Comparison of ENCODE assay signal across 25 cellular contexts in genomic region chr13:27138457-27139093, GRCh38. TPM values are rescaled to one million over a fixed set of nuclear protein-coding genes. Genes with fewer than 3 reads are reported as not detected.
DNase-seq lines count a peak whose midpoint lies in the region; ATAC-seq, FAIRE-seq and TF ChIP-seq lines count a peak whose summit lies in the region.
"Had no signal": no experiment of that assay in that cellular context is flagged by ENCODE, and none has a peak within 500 bp of the region (broad histone marks: within the 10 kb centered on the region; RNA-seq: fewer than 3 reads in every experiment).

No MANE protein-coding gene starts in this region.

- H3K36me3 ChIP-seq in OCI-LY3 (replicated peaks; ENCODE audit: low read depth, low read length) (peaks cover 15% of the 10 kb centered on the region), H1 (ENCODE audit: control insufficient read depth in 2 of 4, insufficient read depth in 4 of 4, low read length in 3 of 4) (peaks cover 0 to 4% (median 0%) of the 10 kb centered on the region in 4 experiments; a peak in 1 of 8 replicates), psoas muscle (ENCODE audit: insufficient read depth in 1 of 2, low read depth in 1 of 2) (no peaks in the 10 kb centered on the region)

- no peak for DNase-seq in activated CD4-positive, alpha-beta T cell treated with anti-CD3 and anti-CD28 coated beads for 36 hours
- DNase-seq in activated CD4-positive, alpha-beta T cell treated with anti-CD3 and anti-CD28 coated beads, Interleukin-2, amount 10 ng/mL, durations not matched to agents 24 days and 14 days, result no peak
- DNase-seq in H1 (ENCODE audit: low read depth in 1 of 2, low spot score in 2 of 2), result no peak
- no peak for DNase-seq in psoas muscle
- no peak for DNase-seq in sciatic nerve (ENCODE audit: low spot score)
- no peak for DNase-seq in amygdala (lab: John Stamatoyannopoulos, UW)
- DNase-seq in NCI-H1048 (lab: John Stamatoyannopoulos, UW), result no peak
- DNase-seq: activated CD4-positive, alpha-beta T cell treated with anti-CD3 and anti-CD28 coated beads, Interleukin-2, amount 10 ng/mL, durations not matched to agents 7 days and 5 days; activated CD8-positive, alpha-beta memory T cell treated with anti-CD3 and anti-CD28 coated beads, Interleukin-2, amount 50 U/mL, for 4 hours; activated gamma-delta T cell treated with Interleukin-2 at 50 U/mL for 16 hours; CD8-positive, alpha-beta memory T cell; DMS53; foreskin melanocyte; GF-D8; hypothalamus; NCI-H1694 treated with DMSO at 0.1 percent for 48 hours; NCI-H748 treated with DMSO at 0.1 percent for 48 hours; stimulated activated CD4-positive, alpha-beta T cell treated with anti-CD3 and anti-CD28 coated beads, Interleukin-2, amount 100 ng/mL, for 24 hours; SW 1271 had no signal

- H3K18ac ChIP-seq in H1 (ENCODE audit: extremely low read depth, low read length), result no peak overlapping the region

- H2AFZ ChIP-seq in OCI-LY3 (ENCODE audit: low read depth, low read length) (no peak overlapping the region), H1 (ENCODE audit: low read length) (no peak overlapping the region)

- H4K20me1 ChIP-seq in OCI-LY3 (ENCODE audit: insufficient read depth, low read length) (peaks cover 80% of the 10 kb centered on the region), H1 (replicated peaks in 1 of 2; ENCODE audit: control insufficient read depth in 1 of 2, insufficient read depth in 2 of 2, low read length in 2 of 2) (peaks cover 0 to 2% of the 10 kb centered on the region in 2 experiments)

- no peak overlapping the region for H3K4ac ChIP-seq in H1 (replicated peaks; ENCODE audit: insufficient read length, low read depth, low read length)

- TF ChIP-seq EP300 in H1 (IDR thresholded peaks at IDR 0.05; ENCODE audit: borderline replicate concordance in 1 of 2, low read depth in 2 of 2, low read length in 2 of 2), result no peak

- peak; percentile 65 for ATAC-seq in activated CD4-positive, alpha-beta T cell treated with anti-CD3 and anti-CD28 coated beads for 36 hours
- no peak for ATAC-seq in psoas muscle
- ATAC-seq in sciatic nerve, result no peak
- ATAC-seq: stimulated activated memory B cell treated with anti-CD40 and anti-IgM and Interleukin-4, amounts not matched to agents 10 μg/mL and 1 μg/mL and 100 μg/mL, for 72 hours had no signal

- no peaks in the 10 kb centered on the region for H3K27me3 Mint-ChIP-seq in activated CD4-positive, alpha-beta T cell treated with anti-CD3 and anti-CD28 coated beads for 36 hours
- H3K27me3 Mint-ChIP-seq in activated CD4-positive, alpha-beta T cell treated with anti-CD3 and anti-CD28 coated beads, Interleukin-2, amount 10 ng/mL, durations not matched to agents 24 days and 14 days, result no peaks in the 10 kb centered on the region
- H3K27me3 Mint-ChIP-seq: activated CD4-positive, alpha-beta T cell treated with anti-CD3 and anti-CD28 coated beads, Interleukin-2, amount 10 ng/mL, durations not matched to agents 7 days and 5 days; CD8-positive, alpha-beta memory T cell; stimulated activated memory B cell treated with anti-CD40 and anti-IgM and Interleukin-4, amounts not matched to agents 10 μg/mL and 1 μg/mL and 100 μg/mL, for 72 hours had no signal

- H3K27ac Mint-ChIP-seq in activated CD4-positive, alpha-beta T cell treated with anti-CD3 and anti-CD28 coated beads for 36 hours, result no peak overlapping the region
- H3K27ac Mint-ChIP-seq in activated CD4-positive, alpha-beta T cell treated with anti-CD3 and anti-CD28 coated beads, Interleukin-2, amount 10 ng/mL, durations not matched to agents 24 days and 14 days, result no peak overlapping the region
- H3K27ac Mint-ChIP-seq: activated CD4-positive, alpha-beta T cell treated with anti-CD3 and anti-CD28 coated beads, Interleukin-2, amount 10 ng/mL, durations not matched to agents 7 days and 5 days; CD8-positive, alpha-beta memory T cell; stimulated activated memory B cell treated with anti-CD40 and anti-IgM and Interleukin-4, amounts not matched to agents 10 μg/mL and 1 μg/mL and 100 μg/mL, for 72 hours had no signal

- peak; percentile 57 for FAIRE-seq in H1 (lab: Jason Lieb, UNC)
- FAIRE-seq: islet of Langerhans had no signal

- CTCF ChIA-PET in activated CD4-positive, alpha-beta T cell treated with anti-CD3 and anti-CD28 coated beads for 36 hours (lab: Charles Lee), result no interaction called here
- CTCF ChIA-PET in H1 (lab: Charles Lee; ENCODE audit: partially characterized antibody), result interaction anchor here (1.0 to 1.4 kb wide), 2 partner anchors 9 to 25 kb away, joined by 3 read pairs; no protein-coding TSS in a partner anchor

- no peaks in the 10 kb centered on the region for H3K23me2 ChIP-seq in H1 (ENCODE audit: low read depth, low read length)

- POLR2A ChIA-PET in activated CD4-positive, alpha-beta T cell treated with anti-CD3 and anti-CD28 coated beads for 36 hours (lab: Charles Lee), result interaction anchor here (0.9 kb wide), 1 partner anchor 32 kb away, joined by 4 read pairs; no protein-coding TSS in a partner anchor
- POLR2A ChIA-PET in H1 (lab: Charles Lee; ENCODE audit: partially characterized antibody), result interaction anchor here (0.8 kb wide), 1 partner anchor 9 kb away, joined by 4 read pairs; no protein-coding TSS in a partner anchor

- peaks cover 36% of the 10 kb centered on the region for H3K36me3 Mint-ChIP-seq in activated CD4-positive, alpha-beta T cell treated with anti-CD3 and anti-CD28 coated beads for 36 hours (ENCODE audit: low read depth)
- H3K36me3 Mint-ChIP-seq in activated CD4-positive, alpha-beta T cell treated with anti-CD3 and anti-CD28 coated beads, Interleukin-2, amount 10 ng/mL, durations not matched to agents 24 days and 14 days (ENCODE audit: low read depth), result peaks cover 13% of the 10 kb centered on the region

- no peak overlapping the region for H2BK15ac ChIP-seq in H1 (ENCODE audit: low read length)

- no peak for TF ChIP-seq CTCF in OCI-LY3 (IDR thresholded peaks at IDR 0.05; ENCODE audit: low read depth, low read length)
- no peak for TF ChIP-seq CTCF in H1 (IDR thresholded peaks at IDR 0.05; ENCODE audit: control extremely low read depth in 1 of 3, insufficient read depth in 1 of 3, low read depth in 1 of 3, low read length in 3 of 3)
- TF ChIP-seq CTCF in psoas muscle (IDR thresholded peaks at IDR 0.05), result no peak

- H3K27ac ChIP-seq in OCI-LY3 (ENCODE audit: low read length) (no peak overlapping the region), H1 (ENCODE audit: low read depth, low read length) (no peak overlapping the region), psoas muscle (peak overlapping the region; percentile 66)
- H3K27ac ChIP-seq: ascending aorta, KMS-11 had no signal

- peaks cover 61% of the 10 kb centered on the region for H3K4me1 Mint-ChIP-seq in activated CD4-positive, alpha-beta T cell treated with anti-CD3 and anti-CD28 coated beads for 36 hours
- peaks cover 26% of the 10 kb centered on the region for H3K4me1 Mint-ChIP-seq in activated CD4-positive, alpha-beta T cell treated with anti-CD3 and anti-CD28 coated beads, Interleukin-2, amount 10 ng/mL, durations not matched to agents 24 days and 14 days

- H2BK120ac ChIP-seq in H1 (replicated peaks; ENCODE audit: low read depth, low read length), result no peak overlapping the region

- H2BK5ac ChIP-seq in H1 (ENCODE audit: low read depth, low read length), result no peak overlapping the region

- H2AK5ac ChIP-seq in H1 (ENCODE audit: low read depth, low read length), result no peak overlapping the region

- peaks cover 100% of the 10 kb centered on the region for H3K79me2 ChIP-seq in OCI-LY3 (ENCODE audit: low read length)
- H3K79me2 ChIP-seq in H1 (ENCODE audit: control insufficient read depth in 1 of 2, insufficient read depth in 2 of 2, low read length in 2 of 2), result peaks cover 7 to 98% of the 10 kb centered on the region in 2 experiments

- H3K4me3 ChIP-seq in OCI-LY3 (ENCODE audit: low read length), result no peak overlapping the region
- H3K4me3 ChIP-seq in H1 (ENCODE audit: extremely low read depth in 1 of 4, insufficient read depth in 2 of 4, low read depth in 3 of 4, low read length in 4 of 4), result no peak overlapping the region
- H3K4me3 ChIP-seq in psoas muscle, result no peak overlapping the region
- H3K4me3 ChIP-seq: ascending aorta had no signal

- no peak for TF ChIP-seq RAD21 in H1 (IDR thresholded peaks at IDR 0.05 in 1 of 2, conservative IDR thresholded peaks at IDR 0.05 in 1 of 2; ENCODE audit: low read depth in 2 of 2, low read length in 2 of 2)

- H3K14ac ChIP-seq in H1 (ENCODE audit: insufficient read length), result no peak overlapping the region

- peaks cover 7% of the 10 kb centered on the region for H3K9me3 Mint-ChIP-seq in activated CD4-positive, alpha-beta T cell treated with anti-CD3 and anti-CD28 coated beads for 36 hours (ENCODE audit: low read depth)
- peaks cover 6% of the 10 kb centered on the region for H3K9me3 Mint-ChIP-seq in activated CD4-positive, alpha-beta T cell treated with anti-CD3 and anti-CD28 coated beads, Interleukin-2, amount 10 ng/mL, durations not matched to agents 24 days and 14 days

- no peak overlapping the region for H2BK20ac ChIP-seq in H1 (ENCODE audit: low read length)

- H4K5ac ChIP-seq in H1 (ENCODE audit: insufficient read length, low read depth, low read length), result no peak overlapping the region

- H4K8ac ChIP-seq in H1 (ENCODE audit: extremely low read depth, insufficient read depth, low read length), result no peak overlapping the region

- peaks cover 34% of the 10 kb centered on the region for H3K4me1 ChIP-seq in OCI-LY3 (ENCODE audit: low read length)
- peaks cover 0 to 11% (median 0%) of the 10 kb centered on the region in 4 experiments; a peak in 2 of 7 replicates for H3K4me1 ChIP-seq in H1 (replicated peaks in 1 of 4; ENCODE audit: control insufficient read depth in 3 of 4, insufficient read depth in 4 of 4, low read length in 3 of 4)
- H3K4me1 ChIP-seq in psoas muscle, result peaks cover 55% of the 10 kb centered on the region

- no peaks in the 10 kb centered on the region for H3K27me3 ChIP-seq in OCI-LY3 (ENCODE audit: low read depth, low read length)
- H3K27me3 ChIP-seq in H1 (replicated peaks in 1 of 4; ENCODE audit: control insufficient read depth in 3 of 4, extremely low read depth in 1 of 4, insufficient read depth in 3 of 4, low read length in 3 of 4), result no peaks in the 10 kb centered on the region
- H3K27me3 ChIP-seq in psoas muscle (ENCODE audit: insufficient read depth in 3 of 3, low read length in 2 of 3), result no peaks in the 10 kb centered on the region
- H3K27me3 ChIP-seq: ascending aorta had no signal

- intact Hi-C loops in activated CD4-positive, alpha-beta T cell treated with anti-CD3 and anti-CD28 coated beads for 36 hours (cut with DNase I, micrococcal nuclease), result loop anchor here in 1 of 2 experiments (10.0 kb wide), 1 partner anchor 1576 kb away; the partner anchor contains the start of gene SLC46A3
- intact Hi-C loops in activated CD4-positive, alpha-beta T cell treated with anti-CD3 and anti-CD28 coated beads, Interleukin-2, amount 10 ng/mL, durations not matched to agents 24 days and 14 days (cut with micrococcal nuclease), result loop anchor here (10.0 kb wide), 1 partner anchor 1006 kb away; no protein-coding TSS in a partner anchor
- intact Hi-C loops in psoas muscle (cut with DNase I), result no loop called here
- intact Hi-C loops in sciatic nerve (cut with DNase I), result no loop called here

- H3K4me2 ChIP-seq in OCI-LY3 (ENCODE audit: low read length) (peak overlapping the region; percentile 11; the same call in 1 of the 2 replicates), H1 (ENCODE audit: insufficient read depth in 1 of 2, low read depth in 2 of 2, low read length in 2 of 2) (no peak overlapping the region)
- H3K4me2 ChIP-seq: KMS-11 had no signal

- H3K4me3 Mint-ChIP-seq in activated CD4-positive, alpha-beta T cell treated with anti-CD3 and anti-CD28 coated beads for 36 hours, result no peak overlapping the region
- H3K4me3 Mint-ChIP-seq in activated CD4-positive, alpha-beta T cell treated with anti-CD3 and anti-CD28 coated beads, Interleukin-2, amount 10 ng/mL, durations not matched to agents 24 days and 14 days, result no peak overlapping the region
- H3K4me3 Mint-ChIP-seq: activated CD4-positive, alpha-beta T cell treated with anti-CD3 and anti-CD28 coated beads, Interleukin-2, amount 10 ng/mL, durations not matched to agents 7 days and 5 days; CD8-positive, alpha-beta memory T cell; neural crest cell; stimulated activated memory B cell treated with anti-CD40 and anti-IgM and Interleukin-4, amounts not matched to agents 10 μg/mL and 1 μg/mL and 100 μg/mL, for 72 hours had no signal

- H2BK12ac ChIP-seq in H1 (ENCODE audit: low read depth, low read length), result no peak overlapping the region

- H3K9ac ChIP-seq in OCI-LY3 (ENCODE audit: low read length) (no peak overlapping the region), H1 (replicated peaks in 1 of 4; ENCODE audit: extremely low read depth in 1 of 4, low read depth in 3 of 4, low read length in 3 of 4) (no peak overlapping the region)
- H3K9ac ChIP-seq: KMS-11 had no signal

- peaks cover 4% of the 10 kb centered on the region for H3K79me1 ChIP-seq in H1 (ENCODE audit: low read depth, low read length)

- H4K91ac ChIP-seq in H1 (replicated peaks; ENCODE audit: insufficient read length, low read length), result no peak overlapping the region

- H3K23ac ChIP-seq in H1 (ENCODE audit: insufficient read length), result no peak overlapping the region

- H3K9me3 ChIP-seq in OCI-LY3 (ENCODE audit: insufficient read depth, low read length) (no peaks in the 10 kb centered on the region), H1 (ENCODE audit: insufficient read depth in 2 of 2, low read depth in 1 of 2, low read length in 1 of 2) (peaks cover 6 to 9% of the 10 kb centered on the region in 2 experiments; a peak in 2 of 4 replicates), psoas muscle (peaks cover 17% of the 10 kb centered on the region)

- TF ChIP-seq POLR2A in H1 (IDR thresholded peaks at IDR 0.05; ENCODE audit: control extremely low read depth in 1 of 2, low read depth in 2 of 2, low read length in 2 of 2), result no peak

- WGBS in H1 (ENCODE audit: extremely low coverage in 1 of 2, insufficient coverage in 1 of 2, insufficient read length in 1 of 2, insufficient replicate concordance in 2 of 2, low coverage in 1 of 2, low lambda C conversion rate in 2 of 2, missing lambda C conversion rate in 1 of 2), 2 experiments, result 90% methylated on average over 4 of the region's 4 CpGs; no CpG with 5 or more reads in 1 of the 2 experiments
- 78 to 89% (median 78%) methylated on average over 4 of the region's 4 CpGs for WGBS in psoas muscle, 3 donors

- no peak overlapping the region for H3K56ac ChIP-seq in H1 (replicated peaks; ENCODE audit: insufficient read length, low read depth, low read length)

RNA-seq across cellular contexts. Expression of gene USP12, which starts 33.0 kb away (rescaled TPM):
- total RNA-seq in activated CD4-positive, alpha-beta T cell treated with anti-CD3 and anti-CD28 coated beads for 36 hours, result 10 to 100 TPM; 32.3 to 32.4 TPM
- total RNA-seq in activated CD4-positive, alpha-beta T cell treated with anti-CD3 and anti-CD28 coated beads, Interleukin-2, amount 10 ng/mL, durations not matched to agents 24 days and 14 days, result 40.6 and 47.0 TPM in 2 replicates
- total RNA-seq in H1 (2021; fragmentation: NEBNext Ultra II Directional; extraction: Animal tissue kit (Norgen Biotek cat#: 25700)), result 27.6 and 30.0 TPM in 2 replicates
- polyA plus RNA-seq in H1 (2011; rRNA removed), result 2.8 and 4.0 TPM in 2 replicates
- 6.8 TPM for polyA plus RNA-seq in H1 (2011; cell fraction: cytosol; rRNA removed)
- polyA plus RNA-seq in H1 (2011; cell fraction: nucleus; rRNA removed), result 2.8 TPM
- 8.6 to 19.1 TPM (median 10.3 TPM) in 4 replicates for polyA plus RNA-seq in H1 (2012, experiment 1 of 2)
- polyA plus RNA-seq in H1 (2012, experiment 2 of 2), result 0.83 TPM
- 19.5 TPM for polyA plus RNA-seq in H1 (2013, experiment 1 of 2)
- 19.4 TPM for polyA plus RNA-seq in H1 (2013, experiment 2 of 2)
- 9.0 and 14.8 TPM in 2 replicates for polyA minus RNA-seq in H1 (2011; rRNA and poly(A)+ RNA removed)
- 8.9 TPM for polyA minus RNA-seq in H1 (2011; cell fraction: cytosol; rRNA and poly(A)+ RNA removed)
- 33.1 TPM for polyA minus RNA-seq in H1 (2011; cell fraction: nucleus; rRNA and poly(A)+ RNA removed)
- 10 to 100 TPM; 15.9 to 24.0 (median 20.1) TPM for total RNA-seq in psoas muscle
- polyA plus RNA-seq in psoas muscle, result 10 to 100 TPM; 13.1 to 31.7 (median 25.3) TPM
- 32.7 TPM for total RNA-seq in sciatic nerve
